ENCODE assay signal across 15 cellular contexts in the genomic region with DNA sequence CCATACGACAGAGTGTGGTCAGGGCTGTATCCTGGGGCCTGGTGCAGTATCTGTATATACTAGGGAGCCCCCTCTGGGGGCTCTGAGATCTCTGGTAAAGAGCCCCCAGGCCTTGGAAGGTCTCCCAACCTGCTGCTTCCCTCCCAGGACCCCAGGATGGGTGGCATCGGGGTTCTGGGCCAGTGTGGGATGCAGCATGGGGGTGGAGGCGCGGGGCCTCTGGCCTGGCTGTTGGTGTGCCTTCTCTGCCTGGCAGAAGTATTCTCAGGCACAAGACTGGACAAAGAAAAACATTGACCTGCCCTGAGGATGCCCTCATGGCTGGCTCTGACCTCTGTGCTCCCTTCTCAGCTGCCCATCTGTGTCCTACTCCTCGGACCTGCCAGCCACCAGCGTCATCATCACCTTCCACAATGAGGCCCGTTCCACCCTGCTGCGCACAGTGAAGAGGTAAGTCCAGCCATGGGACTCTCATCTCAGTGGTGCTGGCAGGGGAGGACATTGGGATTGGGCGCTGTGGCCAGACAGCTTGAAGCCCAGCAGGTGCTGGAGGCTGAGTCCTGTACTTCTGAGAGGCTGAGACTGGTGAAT.
DNase-seq lines count a peak whose midpoint lies in the region; ATAC-seq and TF ChIP-seq lines count a peak whose summit lies in the region.
"Had no signal": no experiment of that assay in that cellular context is flagged by ENCODE, and none has a peak within 500 bp of the region (broad histone marks: within the 10 kb centered on the region; RNA-seq: fewer than 3 reads in every experiment).

No MANE protein-coding gene starts in this region.

- H3K4me3 Mint-ChIP-seq in activated naive CD8-positive, alpha-beta T cell treated with anti-CD3 and anti-CD28 coated beads, Interleukin-2, amount 10 ng/mL, durations not matched to agents 7 days and 5 days: no peak overlapping the region
- no peak overlapping the region for H3K4me3 Mint-ChIP-seq in activated naive CD8-positive, alpha-beta T cell treated with anti-CD3 and anti-CD28 coated beads for 36 hours
- H3K4me3 Mint-ChIP-seq: CD4-positive, alpha-beta T cell; GM23338 had no signal

- H3K36me3 ChIP-seq in RWPE2 (ENCODE audit: low read depth) (no peaks in the 10 kb centered on the region), tibial artery (peaks cover 0 to 6% (median 4%) of the 10 kb centered on the region in 3 donors)

- no peak for ATAC-seq in activated naive CD8-positive, alpha-beta T cell treated with anti-CD3 and anti-CD28 coated beads, Interleukin-2, amount 10 ng/mL, durations not matched to agents 7 days and 5 days (ENCODE audit: low read depth)
- no peak for ATAC-seq in RWPE2 (ENCODE audit: low read depth)

- intact Hi-C loops in tibial artery (cut with DNase I; ENCODE audit: low total_unique reads): no loop called here

- TF ChIP-seq CTCF in RWPE2 (IDR thresholded peaks at IDR 0.05; ENCODE audit: poor library complexity, severe bottlenecking) (no peak), tibial artery (IDR thresholded peaks at IDR 0.05) (no peak)

- no peaks in the 10 kb centered on the region for H3K4me1 Mint-ChIP-seq in activated naive CD8-positive, alpha-beta T cell treated with anti-CD3 and anti-CD28 coated beads, Interleukin-2, amount 10 ng/mL, durations not matched to agents 7 days and 5 days
- H3K4me1 Mint-ChIP-seq in activated naive CD8-positive, alpha-beta T cell treated with anti-CD3 and anti-CD28 coated beads for 36 hours: no peaks in the 10 kb centered on the region

- H3K9me3 ChIP-seq in RWPE2 (ENCODE audit: severe bottlenecking): no peaks in the 10 kb centered on the region
- no peaks in the 10 kb centered on the region for H3K9me3 ChIP-seq in tibial artery

- H3K27me3 Mint-ChIP-seq in activated naive CD8-positive, alpha-beta T cell treated with anti-CD3 and anti-CD28 coated beads, Interleukin-2, amount 10 ng/mL, durations not matched to agents 7 days and 5 days: peaks cover 4% of the 10 kb centered on the region
- H3K27me3 Mint-ChIP-seq in activated naive CD8-positive, alpha-beta T cell treated with anti-CD3 and anti-CD28 coated beads for 36 hours: peaks cover 2% of the 10 kb centered on the region
- H3K27me3 Mint-ChIP-seq: CD4-positive, alpha-beta T cell had no signal

- H3K4me3 ChIP-seq in RWPE2 (ENCODE audit: severe bottlenecking) (no peak overlapping the region), tibial artery (no peak overlapping the region)
- H3K4me3 ChIP-seq: GM23338 had no signal

- H3K9me3 Mint-ChIP-seq in activated naive CD8-positive, alpha-beta T cell treated with anti-CD3 and anti-CD28 coated beads, Interleukin-2, amount 10 ng/mL, durations not matched to agents 7 days and 5 days: no peaks in the 10 kb centered on the region
- no peaks in the 10 kb centered on the region for H3K9me3 Mint-ChIP-seq in activated naive CD8-positive, alpha-beta T cell treated with anti-CD3 and anti-CD28 coated beads for 36 hours
- H3K9me3 Mint-ChIP-seq: CD4-positive, alpha-beta T cell; GM23338 had no signal

- H3K27ac ChIP-seq in RWPE2 (ENCODE audit: poor library complexity, severe bottlenecking) (no peak overlapping the region), tibial artery (no peak overlapping the region)

- no peaks in the 10 kb centered on the region for H3K4me1 ChIP-seq in RWPE2 (ENCODE audit: insufficient read depth, poor library complexity, severe bottlenecking)
- H3K4me1 ChIP-seq in tibial artery: no peaks in the 10 kb centered on the region

- POLR2A ChIA-PET in activated naive CD8-positive, alpha-beta T cell treated with anti-CD3 and anti-CD28 coated beads, Interleukin-2, amount 10 ng/mL, durations not matched to agents 7 days and 5 days (lab: Charles Lee): no interaction called here

- no peaks in the 10 kb centered on the region for H3K36me3 Mint-ChIP-seq in activated naive CD8-positive, alpha-beta T cell treated with anti-CD3 and anti-CD28 coated beads, Interleukin-2, amount 10 ng/mL, durations not matched to agents 7 days and 5 days
- H3K36me3 Mint-ChIP-seq in activated naive CD8-positive, alpha-beta T cell treated with anti-CD3 and anti-CD28 coated beads for 36 hours: no peaks in the 10 kb centered on the region

- DNase-seq in activated naive CD8-positive, alpha-beta T cell treated with anti-CD3 and anti-CD28 coated beads, Interleukin-2, amount 10 ng/mL, durations not matched to agents 7 days and 5 days: peak; percentile 22
- no peak for DNase-seq in activated naive CD8-positive, alpha-beta T cell treated with anti-CD3 and anti-CD28 coated beads for 36 hours
- DNase-seq in RWPE2 (ENCODE audit: low spot score): peak; percentile 58
- peak; percentile 74 for DNase-seq in mesenteric fat pad (ENCODE audit: low spot score)
- DNase-seq in tibial artery: peak; percentile 7 to 55
- DNase-seq in SK-N-DZ (ENCODE audit: low spot score): no peak
- DNase-seq in activated T-cell treated with anti-CD3 and anti-CD28 coated beads, Interleukin-2, amount 50 U/mL, for 1 hour: no peak
- DNase-seq in NCI-H2081 treated with DMSO at 0.1 percent for 48 hours (lab: John Stamatoyannopoulos, UW): no peak
- DNase-seq: Calu3, DMS79, NCI-H1417, NCI-H2029, NCI-H510A treated with DMSO at 0.1 percent for 48 hours had no signal

- H3K27me3 ChIP-seq in RWPE2 (ENCODE audit: insufficient read depth, poor library complexity, severe bottlenecking) (no peaks in the 10 kb centered on the region), tibial artery (no peaks in the 10 kb centered on the region)

- H3K27ac Mint-ChIP-seq in activated naive CD8-positive, alpha-beta T cell treated with anti-CD3 and anti-CD28 coated beads, Interleukin-2, amount 10 ng/mL, durations not matched to agents 7 days and 5 days: no peak overlapping the region
- no peak overlapping the region for H3K27ac Mint-ChIP-seq in activated naive CD8-positive, alpha-beta T cell treated with anti-CD3 and anti-CD28 coated beads for 36 hours
- H3K27ac Mint-ChIP-seq: CD4-positive, alpha-beta T cell had no signal

Comparison
In these comparisons a context has a peak if more than half of its experiments do, and no peak if none do; other contexts are left out.
1. DNase-seq: peak in activated naive CD8-positive, alpha-beta T cell treated with anti-CD3 and anti-CD28 coated beads, Interleukin-2, amount 10 ng/mL, durations not matched to agents 7 days and 5 days (single experiment), RWPE2 (single experiment), mesenteric fat pad (single experiment) and tibial artery (2 of 2); none in activated naive CD8-positive, alpha-beta T cell treated with anti-CD3 and anti-CD28 coated beads for 36 hours (single experiment), SK-N-DZ (single experiment), activated T-cell treated with anti-CD3 and anti-CD28 coated beads, Interleukin-2, amount 50 U/mL, for 1 hour (single experiment) and NCI-H2081 treated with DMSO at 0.1 percent for 48 hours (single experiment).